ENCODE assay signal across 10 cellular contexts in genomic region chr1:64250472-64250871, GRCh38. TPM values are rescaled to one million over a fixed set of nuclear protein-coding genes. Genes with fewer than 3 reads are reported as not detected.
"Had no signal": no experiment of that assay in that cellular context is flagged by ENCODE, and none has a peak within 500 bp of the region (broad histone marks: within the 10 kb centered on the region; RNA-seq: fewer than 3 reads in every experiment).

No MANE protein-coding gene starts in this region.

RNA-seq across cellular contexts. Expression of gene UBE2U, which starts 47.0 kb away (rescaled TPM):
- total RNA-seq: OCI-LY7, PC-3, PC-9, Peyer's patch, RPMI7951, SJCRH30, SJSA1, SK-MEL-5, T-cell had no signal
- polyA plus RNA-seq: SK-N-SH had no signal
